Comparison of ENCODE assay signal across 22 cellular contexts in genomic region chr11:26777276-26777939, GRCh38. TPM values are rescaled to one million over a fixed set of nuclear protein-coding genes. Genes with fewer than 3 reads are reported as not detected.
DNase-seq lines count a peak whose midpoint lies in the region; ATAC-seq, FAIRE-seq and TF ChIP-seq lines count a peak whose summit lies in the region.
"Had no signal": no experiment of that assay in that cellular context is flagged by ENCODE, and none has a peak within 500 bp of the region (broad histone marks: within the 10 kb centered on the region; RNA-seq: fewer than 3 reads in every experiment).

No MANE protein-coding gene starts in this region.

- no peaks in the 10 kb centered on the region for H4K20me1 ChIP-seq in HepG2 (ENCODE audit: insufficient read depth, low read length)

- no peak overlapping the region for H3K4me3 ChIP-seq in HepG2 (replicated peaks in 1 of 3; ENCODE audit: insufficient read depth in 1 of 3, low read depth in 2 of 3, low read length in 3 of 3)
- no peak overlapping the region for H3K4me3 ChIP-seq in right lobe of liver
- H3K4me3 ChIP-seq in cardiac fibroblast (replicated peaks in 1 of 2; ENCODE audit: low read depth in 2 of 2, low read length in 2 of 2): no peak overlapping the region
- H3K4me3 ChIP-seq: ascending aorta, lung, thoracic aorta had no signal

- H2AFZ ChIP-seq in HepG2 (ENCODE audit: low read length): no peak overlapping the region

- DNase-seq in HepG2 (ENCODE audit: low spot score) (no peak), right lobe of liver (no peak), cardiac fibroblast (ENCODE audit: low read depth in 2 of 2) (peak; percentile 18 to 25), left kidney (ENCODE audit: low read depth, low spot score) (peak; percentile 32), AG08396 (ENCODE audit: low spot score) (no peak), posterior vena cava (ENCODE audit: low spot score) (no peak), NCI-H2196 treated with DMSO at 0.1 percent for 48 hours (lab: John Stamatoyannopoulos, UW; ENCODE audit: unreplicated experiment) (no peak)
- no peak for DNase-seq in activated CD4-positive, CD25-positive, alpha-beta regulatory T cell treated with anti-CD3 and anti-CD28 coated beads, Interleukin-2, amount 50 U/mL, for 72 hours
- DNase-seq: activated CD4-positive, alpha-beta T cell treated with anti-CD3 and anti-CD28 coated beads, Interleukin-2, amount 50 U/mL, for 1 hour; activated naive CD4-positive, alpha-beta T cell; CD4-positive, alpha-beta T cell; cortex of kidney; DMS153; naive thymus-derived CD4-positive, alpha-beta T cell; NCI-H1105; SW 1271 had no signal

- H3K36me3 ChIP-seq in HepG2 (replicated peaks in 1 of 2; ENCODE audit: control insufficient read depth in 1 of 2, insufficient read depth in 2 of 2, low read length in 2 of 2): no peaks in the 10 kb centered on the region
- H3K36me3 ChIP-seq in right lobe of liver: no peaks in the 10 kb centered on the region
- H3K36me3 ChIP-seq: ascending aorta, thoracic aorta had no signal

- WGBS in HepG2 (ENCODE audit: low lambda C conversion rate): 0% methylated on average over 7 of the region's 7 CpGs
- 77% methylated on average over 7 of the region's 7 CpGs for WGBS in right lobe of liver (ENCODE audit: insufficient coverage, low coverage, low lambda C conversion rate, missing lambda C conversion rate)

- H3K27ac ChIP-seq in HepG2 (ENCODE audit: extremely low read length, insufficient read depth, low read length): no peak overlapping the region
- H3K27ac ChIP-seq in right lobe of liver: no peak overlapping the region
- H3K27ac ChIP-seq: ascending aorta, thoracic aorta had no signal

- H3K9me3 ChIP-seq in HepG2 (ENCODE audit: low read length): no peaks in the 10 kb centered on the region
- no peaks in the 10 kb centered on the region for H3K9me3 ChIP-seq in right lobe of liver
- H3K9me3 ChIP-seq: ascending aorta, thoracic aorta had no signal

- no peak for FAIRE-seq in HepG2 (lab: Jason Lieb, UNC)

- TF ChIP-seq CTCF in HepG2 (CRISPR knock-in tag; IDR thresholded peaks at IDR 0.05) (no peak), right lobe of liver (IDR thresholded peaks at IDR 0.05) (no peak), cardiac fibroblast (IDR thresholded peaks at IDR 0.05; ENCODE audit: low read depth, low read length) (no peak)

- H3K27me3 ChIP-seq in HepG2 (ENCODE audit: control insufficient read depth in 1 of 2, insufficient read depth in 2 of 2, low read length in 2 of 2) (no peaks in the 10 kb centered on the region; a peak in 1 of 5 replicates), right lobe of liver (no peaks in the 10 kb centered on the region)
- H3K27me3 ChIP-seq: ascending aorta had no signal

- no peak for TF ChIP-seq POLR2A in HepG2 (IDR thresholded peaks at IDR 0.05; ENCODE audit: insufficient read depth in 1 of 2, low read depth in 2 of 2, low read length in 2 of 2)
- no peak for TF ChIP-seq POLR2A in right lobe of liver (IDR thresholded peaks at IDR 0.05)

- CTCF ChIA-PET in HepG2 (lab: Yijun Ruan, JAX; ENCODE audit: low intra/inter-chr PET ratio, low total read pairs): no interaction called here

- intact Hi-C loops in HepG2 (cut with micrococcal nuclease; ENCODE audit: unreplicated experiment) (no loop called here), right lobe of liver (cut with DNase I) (no loop called here), posterior vena cava (cut with DNase I) (no loop called here)

- no peak overlapping the region for H3K4me2 ChIP-seq in HepG2 (ENCODE audit: low read depth, low read length)

- no peak overlapping the region for H3K9ac ChIP-seq in HepG2 (ENCODE audit: insufficient read depth, low read depth, low read length)

- TF ChIP-seq EP300 in HepG2 (IDR thresholded peaks at IDR 0.05; ENCODE audit: low read depth in 2 of 2, low read length in 2 of 2) (no peak), HepG2 (CRISPR knock-in tag; IDR thresholded peaks at IDR 0.05; ENCODE audit: borderline replicate concordance) (no peak)

- POLR2A ChIA-PET in HepG2 (lab: Yijun Ruan, JAX): no interaction called here

- ATAC-seq in HepG2: no peak
- ATAC-seq in right lobe of liver: no peak
- ATAC-seq: naive thymus-derived CD4-positive, alpha-beta T cell; stimulated activated memory B cell treated with anti-CD40 and anti-IgM and Interleukin-4, amounts not matched to agents 10 μg/mL and 1 μg/mL and 100 μg/mL, for 72 hours had no signal

- in situ Hi-C loops in HepG2 (cut with HindIII; ENCODE audit: extremely low pct_ligation_motif_present, low pct_unique_long_range_greater_than_20kb): no loop called here

- TF ChIP-seq RAD21 in HepG2 (CRISPR knock-in tag; IDR thresholded peaks at IDR 0.05): no peak

- no TSS peak for BruUV-seq in HepG2 (replicated peaks; lab: Mats Ljungman, UMichigan)

- no peaks in the 10 kb centered on the region for H3K79me2 ChIP-seq in HepG2 (ENCODE audit: insufficient read depth, low read length)

- no peaks in the 10 kb centered on the region for H3K4me1 ChIP-seq in HepG2 (ENCODE audit: insufficient read depth, low read length)
- no peaks in the 10 kb centered on the region for H3K4me1 ChIP-seq in right lobe of liver
- H3K4me1 ChIP-seq: ascending aorta had no signal

TF ChIP-seq in HepG2, 621 proteins besides CTCF, POLR2A, EP300 and RAD21:
- TF ChIP-seq GABPB1 (CRISPR knock-in tag; IDR thresholded peaks at IDR 0.05) (no peak), BRCA1 (CRISPR knock-in tag; IDR thresholded peaks at IDR 0.05) (no peak), GLMP (CRISPR knock-in tag; IDR thresholded peaks at IDR 0.05; ENCODE audit: borderline replicate concordance) (no peak), MAFK (conservative IDR thresholded peaks at IDR 0.05 in 1 of 2, IDR thresholded peaks at IDR 0.05 in 1 of 2; ENCODE audit: low read length in 2 of 2) (peak; percentile 42 to 62; a peak in 2 of 4 replicates), MAFF (IDR thresholded peaks at IDR 0.05; ENCODE audit: low read depth, low read length) (0 out of 2 replicates have a peak, but pooled peaks have one; percentile 19)

RNA-seq across cellular contexts. Expression of gene SLC5A12, which starts 55.5 kb away (rescaled TPM):
- total RNA-seq in HepG2 (2016; rRNA removed; fragmentation: Illumina TruSeq; extraction: Trizol) (not detected in 2 replicates), right lobe of liver (1 to 10 TPM in 1 of 6 experiments, under 1 TPM in 3, not detected in 2; 0.20 to 1.2 (median 0.27) TPM), posterior vena cava (not detected)
- total RNA-seq in HepG2 (2016; cell fraction: cytosol; rRNA removed; fragmentation: Illumina TruSeq; extraction: Trizol; ENCODE audit: low read depth): not detected in 2 replicates
- not detected in 2 replicates for total RNA-seq in HepG2 (2016; cell fraction: insoluble cytoplasmic fraction; rRNA removed; fragmentation: Illumina TruSeq; extraction: Trizol)
- total RNA-seq in HepG2 (2016; cell fraction: membrane; rRNA removed; fragmentation: Illumina TruSeq; extraction: Trizol): not detected in 2 replicates
- not detected in 2 replicates for total RNA-seq in HepG2 (2016; cell fraction: nucleus; rRNA removed; fragmentation: Illumina TruSeq; extraction: Trizol)
- not detected in 2 replicates for polyA plus RNA-seq in HepG2 (2011; rRNA removed)
- not detected in 2 replicates for polyA plus RNA-seq in HepG2 (2011; cell fraction: cytosol; rRNA removed)
- not detected in 2 replicates for polyA plus RNA-seq in HepG2 (2011; cell fraction: nucleus; rRNA removed)
- not detected in 2 replicates for polyA plus RNA-seq in HepG2 (2012)
- not detected in 2 replicates for polyA plus RNA-seq in HepG2 (2016; cell fraction: cytosol; fragmentation: Illumina TruSeq; extraction: Trizol; ENCODE audit: low read depth)
- polyA plus RNA-seq in HepG2 (2016; cell fraction: insoluble cytoplasmic fraction; fragmentation: Illumina TruSeq; extraction: Trizol; ENCODE audit: low read depth): not detected in 2 replicates
- polyA plus RNA-seq in HepG2 (2016; cell fraction: membrane; fragmentation: Illumina TruSeq; extraction: Trizol; ENCODE audit: low read depth): not detected in 2 replicates
- polyA plus RNA-seq in HepG2 (2016; cell fraction: nucleus; fragmentation: Illumina TruSeq; extraction: Trizol; ENCODE audit: insufficient read depth, low read depth): not detected in 2 replicates
- polyA minus RNA-seq in HepG2 (2011; rRNA and poly(A)+ RNA removed; ENCODE audit: low replicate concordance): 0.26 TPM in 1 of 2 replicates, not detected in the other
- polyA minus RNA-seq in HepG2 (2011; cell fraction: cytosol; rRNA and poly(A)+ RNA removed): not detected in 2 replicates
- not detected in 2 replicates for polyA minus RNA-seq in HepG2 (2011; cell fraction: nucleus; rRNA and poly(A)+ RNA removed)
- total RNA-seq: A673; ascending aorta; CD4-positive, alpha-beta T cell; epithelial cell of proximal tubule; naive thymus-derived CD4-positive, alpha-beta T cell had no signal
- polyA plus RNA-seq: lung; naive thymus-derived CD4-positive, alpha-beta T cell had no signal

Comparison
In these comparisons a context has a peak if more than half of its experiments do, and no peak if none do; other contexts are left out.
1. DNase-seq: peak in cardiac fibroblast (2 of 2) and left kidney (single experiment); none in HepG2 (single experiment), right lobe of liver (0 of 3), AG08396 (single experiment), posterior vena cava (single experiment), NCI-H2196 treated with DMSO at 0.1 percent for 48 hours (single experiment) and activated CD4-positive, CD25-positive, alpha-beta regulatory T cell treated with anti-CD3 and anti-CD28 coated beads, Interleukin-2, amount 50 U/mL, for 72 hours (single experiment).